Comparison of ENCODE assay signal across 6 cellular contexts in genomic region chr5:177304392-177305119, GRCh38. TPM values are rescaled to one million over a fixed set of nuclear protein-coding genes. Genes with fewer than 3 reads are reported as not detected.
DNase-seq lines count a peak whose midpoint lies in the region; ATAC-seq and TF ChIP-seq lines count a peak whose summit lies in the region.

No MANE protein-coding gene starts in this region.

- H3K79me2 ChIP-seq in ACC112 (ENCODE audit: control insufficient read depth, insufficient read depth, low read length, unreplicated experiment) = peaks cover 47% of the 10 kb centered on the region

- H3K36me3 ChIP-seq in ACC112 (ENCODE audit: insufficient read depth, low read length) = no peaks in the 10 kb centered on the region
- H3K36me3 ChIP-seq in MG63 = peaks cover 83% of the 10 kb centered on the region

- peak; percentile 42 for DNase-seq in MG63
- DNase-seq in epithelial cell of esophagus (ENCODE audit: low read depth) = peak; percentile 51
- peak in 1 of 2 donors; percentile 36 for DNase-seq in stimulated activated naive CD8-positive, alpha-beta T cell treated with anti-CD3 and anti-CD28 coated beads, Interleukin-15, amount 100 ng/mL, for 72 hours
- DNase-seq in stimulated activated CD4-positive, alpha-beta T cell treated with anti-CD3 and anti-CD28 coated beads, Interleukin-4, amount 100 ng/mL, for 4 hours = no peak
- DNase-seq in HPDE6-E6E7 (ENCODE audit: extremely low spot score) = no peak

- H3K4me3 Mint-ChIP-seq in stimulated activated naive CD8-positive, alpha-beta T cell treated with anti-CD3 and anti-CD28 coated beads, Interleukin-15, amount 100 ng/mL, for 72 hours = peak overlapping the region; percentile 88 to 90

- no peak for TF ChIP-seq CTCF in epithelial cell of esophagus (IDR thresholded peaks at IDR 0.05; ENCODE audit: insufficient read depth, low read depth, low read length, missing control alignments)

- H3K27ac Mint-ChIP-seq in stimulated activated naive CD8-positive, alpha-beta T cell treated with anti-CD3 and anti-CD28 coated beads, Interleukin-15, amount 100 ng/mL, for 72 hours = peak overlapping the region; percentile 80 to 92

- H3K9me3 ChIP-seq in MG63 = no peaks in the 10 kb centered on the region

- H3K9me3 Mint-ChIP-seq in stimulated activated naive CD8-positive, alpha-beta T cell treated with anti-CD3 and anti-CD28 coated beads, Interleukin-15, amount 100 ng/mL, for 72 hours = no peaks in the 10 kb centered on the region

- H3K27me3 ChIP-seq in ACC112 (ENCODE audit: insufficient read depth, low read length) (no peaks in the 10 kb centered on the region), MG63 (no peaks in the 10 kb centered on the region)

- peaks cover 75% of the 10 kb centered on the region for H3K4me1 Mint-ChIP-seq in stimulated activated naive CD8-positive, alpha-beta T cell treated with anti-CD3 and anti-CD28 coated beads, Interleukin-15, amount 100 ng/mL, for 72 hours

- H3K4me3 ChIP-seq in ACC112 (ENCODE audit: low read depth, low read length) (peak overlapping the region; percentile 100), MG63 (peak overlapping the region; percentile 100), epithelial cell of esophagus (ENCODE audit: low read length) (peak overlapping the region; percentile 89)

- peak overlapping the region; percentile 58 for H3K27ac ChIP-seq in ACC112 (ENCODE audit: low read depth, low read length)

- ATAC-seq in stimulated activated naive CD8-positive, alpha-beta T cell treated with anti-CD3 and anti-CD28 coated beads, Interleukin-15, amount 100 ng/mL, for 72 hours = no peak

- H2AFZ ChIP-seq in ACC112 (ENCODE audit: low read length, unreplicated experiment) = peak overlapping the region; percentile 29

- H3K27me3 Mint-ChIP-seq in stimulated activated naive CD8-positive, alpha-beta T cell treated with anti-CD3 and anti-CD28 coated beads, Interleukin-15, amount 100 ng/mL, for 72 hours = no peaks in the 10 kb centered on the region

- H3K4me1 ChIP-seq in ACC112 (ENCODE audit: control insufficient read depth, insufficient read depth, low read length, unreplicated experiment) = peaks cover 52% of the 10 kb centered on the region

RNA-seq across cellular contexts. Expression of gene PRELID1, which starts 1.0 kb away (rescaled TPM):
- total RNA-seq in MG63 (2014; rRNA removed; shearing (Covaris generic); ENCODE audit: low replicate concordance) = 914 and 924 TPM in 2 replicates

RNA-seq across cellular contexts. Expression of gene RAB24, which starts 1.0 kb away (rescaled TPM):
- 50.3 and 61.3 TPM in 2 replicates for total RNA-seq in MG63 (2014; rRNA removed; shearing (Covaris generic); ENCODE audit: low replicate concordance)

RNA-seq across cellular contexts. Expression of gene MXD3, which starts 7.1 kb away (rescaled TPM):
- total RNA-seq in MG63 (2014; rRNA removed; shearing (Covaris generic); ENCODE audit: low replicate concordance) = 52.9 and 53.3 TPM in 2 replicates

RNA-seq across cellular contexts. Expression of gene LMAN2, which starts 46.9 kb away (rescaled TPM):
- total RNA-seq in MG63 (2014; rRNA removed; shearing (Covaris generic); ENCODE audit: low replicate concordance) = 296 and 502 TPM in 2 replicates

RNA-seq across cellular contexts. Expression of gene RGS14, which starts 53.2 kb away (rescaled TPM):
- 10.7 and 16.7 TPM in 2 replicates for total RNA-seq in MG63 (2014; rRNA removed; shearing (Covaris generic); ENCODE audit: low replicate concordance)

Comparison
In these comparisons a context has a peak if more than half of its experiments do, and no peak if none do; other contexts are left out.
1. DNase-seq: peak in MG63 (single experiment) and epithelial cell of esophagus (single experiment); none in stimulated activated CD4-positive, alpha-beta T cell treated with anti-CD3 and anti-CD28 coated beads, Interleukin-4, amount 100 ng/mL, for 4 hours (0 of 2) and HPDE6-E6E7 (single experiment).
2. Peak in every context shown above with its lines, with median percentiles within 50 percentile points of each other: H3K4me3 ChIP-seq.